24 cellular contexts compared by ENCODE assay signal in genomic region chr1:79839882-79840281, GRCh38.
"Had no signal": no experiment of that assay in that cellular context is flagged by ENCODE, and none has a peak within 500 bp of the region (broad histone marks: within the 10 kb centered on the region; RNA-seq: fewer than 3 reads in every experiment).

No MANE protein-coding gene starts in this region.

- DNase-seq: dorsolateral prefrontal cortex; effector CD4-positive, alpha-beta T cell; foreskin fibroblast; gastrocnemius medialis; head of caudate nucleus; mesendoderm; midbrain; naive thymus-derived CD8-positive, alpha-beta T cell; nephron progenitor cell; occipital lobe; ovary; posterior cingulate gyrus; psoas muscle; right cardiac atrium; sigmoid colon; spleen; stimulated activated CD4-positive, alpha-beta T cell treated with anti-CD3 and anti-CD28 coated beads, Interleukin-4, amount 100 ng/mL, for 4 hours; stimulated activated naive CD8-positive, alpha-beta T cell treated with anti-CD3 and anti-CD28 coated beads, Interleukin-15, Interleukin-2, amounts not matched to agents 100 U/mL and 50 U/mL, for 24 hours; substantia nigra; testis; tibial artery; upper lobe of left lung had no signal

- H3K36me3 ChIP-seq: gastrocnemius medialis, ovary, sigmoid colon, spleen, tibial artery, upper lobe of left lung had no signal

- H3K27ac ChIP-seq: dorsolateral prefrontal cortex, gastrocnemius medialis, ovary, psoas muscle, sigmoid colon, spleen, testis, tibial artery, upper lobe of left lung had no signal

- ATAC-seq: gastrocnemius medialis; left lobe of liver; naive thymus-derived CD8-positive, alpha-beta T cell; psoas muscle; right cardiac atrium; stimulated activated memory B cell treated with anti-CD40 and anti-IgM and Interleukin-4, amounts not matched to agents 10 μg/mL and 1 μg/mL and 100 μg/mL, for 72 hours; stimulated activated naive CD8-positive, alpha-beta T cell treated with anti-CD3 and anti-CD28 coated beads, Interleukin-15, Interleukin-2, amounts not matched to agents 100 U/mL and 50 U/mL, for 24 hours had no signal

- H3K9me3 ChIP-seq: gastrocnemius medialis, ovary, psoas muscle, sigmoid colon, testis, tibial artery, upper lobe of left lung had no signal

- H3K4me3 ChIP-seq: dorsolateral prefrontal cortex, gastrocnemius medialis, ovary, psoas muscle, sigmoid colon, spleen, testis, tibial artery, upper lobe of left lung had no signal

- H3K4me1 ChIP-seq: gastrocnemius medialis, psoas muscle, sigmoid colon, spleen, testis, tibial artery, upper lobe of left lung had no signal

- H3K27me3 ChIP-seq: dorsolateral prefrontal cortex, gastrocnemius medialis, ovary, sigmoid colon, spleen, testis, tibial artery, upper lobe of left lung had no signal
